1 cellular context compared by ENCODE assay signal in genomic region chr1:204455063-204455830, GRCh38.
TF ChIP-seq lines count a peak whose summit lies in the region.

No MANE protein-coding gene starts in this region.

TF ChIP-seq in SK-N-SH treated with all-trans-retinoic acid at 6 μM for 48 hours, 23 proteins besides CTCF, POLR2A, EP300 and RAD21 (continued from another document):
- TF ChIP-seq TSHZ2 (CRISPR knock-in tag; IDR thresholded peaks at IDR 0.05) (no peak), RARB (CRISPR knock-in tag; IDR thresholded peaks at IDR 0.05) (no peak), ZNF8 (CRISPR knock-in tag; IDR thresholded peaks at IDR 0.05) (no peak), TOX (CRISPR knock-in tag; IDR thresholded peaks at IDR 0.05; ENCODE audit: borderline replicate concordance) (no peak), GLIS3 (CRISPR knock-in tag; IDR thresholded peaks at IDR 0.05) (no peak), SNAI2 (CRISPR knock-in tag; IDR thresholded peaks at IDR 0.05) (no peak), TCF4 (CRISPR knock-in tag; IDR thresholded peaks at IDR 0.05; ENCODE audit: borderline replicate concordance) (no peak), ESRRG (CRISPR knock-in tag; IDR thresholded peaks at IDR 0.05) (no peak), CREB5 (CRISPR knock-in tag; IDR thresholded peaks at IDR 0.05; ENCODE audit: low read depth) (no peak)
